Comparison of ENCODE assay signal across 8 cellular contexts in genomic region chr18:50429207-50429948, GRCh38. TPM values are rescaled to one million over a fixed set of nuclear protein-coding genes. Genes with fewer than 3 reads are reported as not detected.
DNase-seq lines count a peak whose midpoint lies in the region; ATAC-seq and TF ChIP-seq lines count a peak whose summit lies in the region.

No MANE protein-coding gene starts in this region.

- H3K36me3 ChIP-seq in H7 (replicated peaks; ENCODE audit: control insufficient read depth, insufficient read depth, low read length) (no peaks in the 10 kb centered on the region), OCI-LY1 (ENCODE audit: insufficient read depth, low read length) (no peaks in the 10 kb centered on the region), prostate gland (no peaks in the 10 kb centered on the region)

- no peak overlapping the region for H3K4me3 ChIP-seq in H7 (ENCODE audit: insufficient read depth, low read depth, low read length)
- no peak overlapping the region for H3K4me3 ChIP-seq in OCI-LY1 (ENCODE audit: low read depth, low read length, poor library complexity, severe bottlenecking)
- no peak overlapping the region for H3K4me3 ChIP-seq in prostate gland

- H4K20me1 ChIP-seq in OCI-LY1 (ENCODE audit: insufficient read depth, low read length) = no peaks in the 10 kb centered on the region

- no peak overlapping the region for H3K27ac ChIP-seq in OCI-LY1 (ENCODE audit: low read depth, low read length, poor library complexity, severe bottlenecking)
- no peak overlapping the region for H3K27ac ChIP-seq in prostate gland

- H3K27me3 ChIP-seq in H7 (ENCODE audit: control insufficient read depth, insufficient read depth, low read length) (no peaks in the 10 kb centered on the region), OCI-LY1 (ENCODE audit: insufficient read depth, low read length) (no peaks in the 10 kb centered on the region), prostate gland (replicated peaks; ENCODE audit: insufficient read depth) (no peaks in the 10 kb centered on the region)

- H3K9ac ChIP-seq in OCI-LY1 (ENCODE audit: low read length) = no peak overlapping the region

- intact Hi-C loops in prostate gland (cut with DNase I) = no loop called here

- no peak for ATAC-seq in GM21528 (IDR thresholded peaks at IDR 0.05; ENCODE audit: low FRiP score, unreplicated experiment)
- no peak for ATAC-seq in HG02642 (IDR thresholded peaks at IDR 0.05; ENCODE audit: poor library complexity, unreplicated experiment)

- WGBS in prostate gland = 25% methylated on average over 5 of the region's 5 CpGs

- no peaks in the 10 kb centered on the region for H3F3A ChIP-seq in OCI-LY1 (ENCODE audit: insufficient read depth, low read length)

- no peak overlapping the region for H2AFZ ChIP-seq in OCI-LY1 (ENCODE audit: low read length)

- H3K9me3 ChIP-seq in OCI-LY1 (ENCODE audit: low read length) (no peaks in the 10 kb centered on the region), prostate gland (no peaks in the 10 kb centered on the region)

- TF ChIP-seq POLR2A in erythroblast (IDR thresholded peaks at IDR 0.05; ENCODE audit: low read length) (no peak), prostate gland (IDR thresholded peaks at IDR 0.05) (no peak)

- no peak overlapping the region for H3K4me2 ChIP-seq in OCI-LY1 (ENCODE audit: low read length)

- no peaks in the 10 kb centered on the region for H3K4me1 ChIP-seq in OCI-LY1 (ENCODE audit: insufficient read depth, low read length, severe bottlenecking)
- no peaks in the 10 kb centered on the region for H3K4me1 ChIP-seq in prostate gland (replicated peaks)

- TF ChIP-seq CTCF in OCI-LY1 (IDR thresholded peaks at IDR 0.05; ENCODE audit: low read length) = peak; percentile 51
- peak in 3 of 4 experiments; percentile 27 to 49 (median 38) for TF ChIP-seq CTCF in prostate gland (IDR thresholded peaks at IDR 0.05)

- peak; percentile 33 for DNase-seq in CD1c-positive myeloid dendritic cell (ENCODE audit: extremely low spot score)
- peak; percentile 53 for DNase-seq in H7
- peak; percentile 28 to 62 for DNase-seq in erythroblast (lab: John Stamatoyannopoulos, UW)
- DNase-seq in prostate gland (ENCODE audit: low spot score) = peak; percentile 13
- DNase-seq in amygdala (lab: John Stamatoyannopoulos, UW) = no peak

- no peaks in the 10 kb centered on the region for H3K79me2 ChIP-seq in OCI-LY1 (ENCODE audit: insufficient read depth, low read length)

- H3K9me2 ChIP-seq in OCI-LY1 (ENCODE audit: low read depth, low read length) = no peaks in the 10 kb centered on the region

RNA-seq across cellular contexts. Expression of gene SKA1, which starts 54.5 kb away (rescaled TPM):
- 29.2 and 33.9 TPM in 2 replicates for total RNA-seq in H7 (2014; rRNA removed; shearing (Covaris generic))
- total RNA-seq in prostate gland = 1 to 10 TPM; 2.6 to 2.7 TPM

Comparison
In these comparisons a context has a peak if more than half of its experiments do, and no peak if none do; other contexts are left out.
1. DNase-seq: peak in CD1c-positive myeloid dendritic cell (single experiment), H7 (single experiment), erythroblast (2 of 2) and prostate gland (single experiment); none in amygdala (0 of 56).